Comparison of ENCODE assay signal across 24 cellular contexts in the genomic region with DNA sequence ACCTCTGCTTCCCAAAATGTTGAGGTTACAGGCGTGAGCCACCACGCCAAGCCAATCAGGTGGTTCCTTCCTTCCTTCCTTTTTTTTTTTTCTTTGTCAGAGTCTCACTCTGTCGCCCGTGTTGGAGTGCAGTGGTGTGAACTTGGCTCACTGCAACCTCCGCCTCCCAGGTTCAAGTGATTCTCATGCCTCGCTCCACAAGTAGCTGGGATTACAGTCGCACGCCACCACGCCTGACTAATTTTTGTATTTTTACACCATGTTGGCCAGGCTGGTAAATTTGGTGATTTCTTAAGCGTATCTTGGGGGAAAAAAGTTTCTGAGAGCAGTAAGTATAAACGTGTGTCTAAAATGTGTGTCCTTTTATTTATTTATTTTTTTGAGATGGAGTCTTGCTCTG.
"Had no signal": no experiment of that assay in that cellular context is flagged by ENCODE, and none has a peak within 500 bp of the region (broad histone marks: within the 10 kb centered on the region; RNA-seq: fewer than 3 reads in every experiment).

No MANE protein-coding gene starts in this region.

- H3K36me3 ChIP-seq: esophagus muscularis mucosa, gastrocnemius medialis, heart right ventricle, left lung, lower lobe of right lung had no signal

- H3K4me1 ChIP-seq: esophagus muscularis mucosa, gastrocnemius medialis, heart right ventricle, left lung, lower lobe of right lung had no signal

- DNase-seq: dermis blood vessel endothelial cell; dorsolateral prefrontal cortex; effector CD4-positive, alpha-beta T cell; effector memory CD4-positive, alpha-beta T cell; foreskin fibroblast; foreskin melanocyte; gastrocnemius medialis; glutamatergic neuron; head of caudate nucleus; heart right ventricle; hippocampal formation; islet precursor cell; left cardiac atrium; left lung; left ventricle myocardium superior; lower lobe of right lung; mesenchymal stem cell; mucosa of descending colon; naive B cell had no signal

- H3K4me1 Mint-ChIP-seq: mesothelial cell of epicardium had no signal

- ATAC-seq: gastrocnemius medialis, heart right ventricle, left cardiac atrium, left lung, left ventricle myocardium superior, lower lobe of right lung, mucosa of descending colon had no signal

- H3K4me3 Mint-ChIP-seq: mesothelial cell of epicardium, naive B cell had no signal

- H3K27me3 ChIP-seq: dorsolateral prefrontal cortex, esophagus muscularis mucosa, heart right ventricle, left lung had no signal

- H3K27ac Mint-ChIP-seq: mesothelial cell of epicardium had no signal

- H3K4me3 ChIP-seq: coronary artery, dorsolateral prefrontal cortex, esophagus muscularis mucosa, gastrocnemius medialis, heart right ventricle, left lung, lower lobe of right lung, mucosa of descending colon had no signal

- H3K27ac ChIP-seq: coronary artery, dorsolateral prefrontal cortex, esophagus muscularis mucosa, gastrocnemius medialis, heart right ventricle, left lung, lower lobe of right lung had no signal

- FAIRE-seq: colon, endothelial cell of umbilical vein had no signal
